ENCODE assay signal across 18 cellular contexts in genomic region chr18:70024829-70025228, GRCh38.
DNase-seq lines count a peak whose midpoint lies in the region; ATAC-seq and TF ChIP-seq lines count a peak whose summit lies in the region.
"Had no signal": no experiment of that assay in that cellular context is flagged by ENCODE, and none has a peak within 500 bp of the region (broad histone marks: within the 10 kb centered on the region; RNA-seq: fewer than 3 reads in every experiment).

No MANE protein-coding gene starts in this region.

- peaks cover 30% of the 10 kb centered on the region for H3K36me3 Mint-ChIP-seq in stimulated activated effector memory CD8-positive, alpha-beta T cell treated with anti-CD3 and anti-CD28 coated beads, Interleukin-12 subunit alpha, Interleukin-12 subunit beta, amount 100 ng/mL, for 72 hours

- no peak for DNase-seq in stimulated activated naive CD8-positive, alpha-beta T cell treated with anti-CD3 and anti-CD28 coated beads, Interleukin-15, amount 100 ng/mL, for 72 hours
- DNase-seq in stimulated activated naive CD8-positive, alpha-beta T cell treated with anti-CD3 and anti-CD28 coated beads, Interleukin-15, Interleukin-2, amounts not matched to agents 100 U/mL and 50 U/mL, for 24 hours: no peak
- DNase-seq in stimulated activated effector memory CD8-positive, alpha-beta T cell treated with anti-CD3 and anti-CD28 coated beads, Interleukin-12 subunit alpha, Interleukin-12 subunit beta, amount 100 ng/mL, for 72 hours (ENCODE audit: low spot score in 2 of 2): no peak
- DNase-seq in anterior cingulate cortex (lab: John Stamatoyannopoulos, UW): no peak
- no peak for DNase-seq in NK-92 treated with Interleukin-12 subunit alpha and Interleukin-12 subunit beta, amount 100 ng/mL, for 24 hours (lab: John Stamatoyannopoulos, UW)
- DNase-seq in GM10266 (ENCODE audit: extremely low spot score): no peak
- DNase-seq: DMS53, NCI-H1048, NCI-H1417, NCI-H1694 treated with DMSO at 0.1 percent for 48 hours, NCI-H2081, NCI-H2227 treated with DMSO at 0.1 percent for 48 hours, NCI-H69, Peyer's patch, SIG-M5 had no signal

- no peaks in the 10 kb centered on the region for H3K4me1 Mint-ChIP-seq in stimulated activated naive CD8-positive, alpha-beta T cell treated with anti-CD3 and anti-CD28 coated beads, Interleukin-15, amount 100 ng/mL, for 72 hours
- H3K4me1 Mint-ChIP-seq in stimulated activated effector memory CD8-positive, alpha-beta T cell treated with anti-CD3 and anti-CD28 coated beads, Interleukin-12 subunit alpha, Interleukin-12 subunit beta, amount 100 ng/mL, for 72 hours: peaks cover 12% of the 10 kb centered on the region

- TF ChIP-seq CTCF in GM10266 (IDR thresholded peaks at IDR 0.05; ENCODE audit: control insufficient read depth, insufficient read depth, low read depth, missing control alignments): no peak

- no peak overlapping the region for H3K27ac Mint-ChIP-seq in stimulated activated naive CD8-positive, alpha-beta T cell treated with anti-CD3 and anti-CD28 coated beads, Interleukin-15, amount 100 ng/mL, for 72 hours
- H3K27ac Mint-ChIP-seq in stimulated activated effector memory CD8-positive, alpha-beta T cell treated with anti-CD3 and anti-CD28 coated beads, Interleukin-12 subunit alpha, Interleukin-12 subunit beta, amount 100 ng/mL, for 72 hours: no peak overlapping the region

- no peak overlapping the region for H3K4me3 Mint-ChIP-seq in stimulated activated naive CD8-positive, alpha-beta T cell treated with anti-CD3 and anti-CD28 coated beads, Interleukin-15, amount 100 ng/mL, for 72 hours
- H3K4me3 Mint-ChIP-seq in stimulated activated effector memory CD8-positive, alpha-beta T cell treated with anti-CD3 and anti-CD28 coated beads, Interleukin-12 subunit alpha, Interleukin-12 subunit beta, amount 100 ng/mL, for 72 hours: no peak overlapping the region
- H3K4me3 Mint-ChIP-seq: IgD-negative memory B cell had no signal

- no peaks in the 10 kb centered on the region for H3K27me3 Mint-ChIP-seq in stimulated activated naive CD8-positive, alpha-beta T cell treated with anti-CD3 and anti-CD28 coated beads, Interleukin-15, amount 100 ng/mL, for 72 hours
- H3K27me3 Mint-ChIP-seq: IgD-negative memory B cell had no signal

- ATAC-seq in stimulated activated naive CD8-positive, alpha-beta T cell treated with anti-CD3 and anti-CD28 coated beads, Interleukin-15, amount 100 ng/mL, for 72 hours: peak; percentile 40
- no peak for ATAC-seq in stimulated activated naive CD8-positive, alpha-beta T cell treated with anti-CD3 and anti-CD28 coated beads, Interleukin-15, Interleukin-2, amounts not matched to agents 100 U/mL and 50 U/mL, for 24 hours
- ATAC-seq in GM21423 (IDR thresholded peaks at IDR 0.05; ENCODE audit: unreplicated experiment) (peak; percentile 42), HG03571 (IDR thresholded peaks at IDR 0.05; ENCODE audit: unreplicated experiment) (peak; percentile 30)
- peak; percentile 50 for ATAC-seq in stimulated activated effector memory CD8-positive, alpha-beta T cell treated with anti-CD3 and anti-CD28 coated beads, Interleukin-12 subunit alpha, Interleukin-12 subunit beta, amount 100 ng/mL, for 72 hours

- H3K9me3 Mint-ChIP-seq in stimulated activated naive CD8-positive, alpha-beta T cell treated with anti-CD3 and anti-CD28 coated beads, Interleukin-15, amount 100 ng/mL, for 72 hours: peaks cover 0 to 6% of the 10 kb centered on the region in 2 donors
- H3K9me3 Mint-ChIP-seq in stimulated activated effector memory CD8-positive, alpha-beta T cell treated with anti-CD3 and anti-CD28 coated beads, Interleukin-12 subunit alpha, Interleukin-12 subunit beta, amount 100 ng/mL, for 72 hours: no peaks in the 10 kb centered on the region
- H3K9me3 Mint-ChIP-seq: IgD-negative memory B cell had no signal
